Comparison of ENCODE assay signal across 1 cellular context in genomic region chr15:29827421-29827820, GRCh38.
TF ChIP-seq lines count a peak whose summit lies in the region.

No MANE protein-coding gene starts in this region.

TF ChIP-seq in IMR-90, 13 proteins besides CTCF, POLR2A, EP300 and RAD21:
- TF ChIP-seq RFX5 (IDR thresholded peaks at IDR 0.05; ENCODE audit: low read depth, low read length) (no peak), CEBPB (IDR thresholded peaks at IDR 0.05; ENCODE audit: low read depth, low read length) (peak; percentile 70)
- TF ChIP-seq, protein P1, sequence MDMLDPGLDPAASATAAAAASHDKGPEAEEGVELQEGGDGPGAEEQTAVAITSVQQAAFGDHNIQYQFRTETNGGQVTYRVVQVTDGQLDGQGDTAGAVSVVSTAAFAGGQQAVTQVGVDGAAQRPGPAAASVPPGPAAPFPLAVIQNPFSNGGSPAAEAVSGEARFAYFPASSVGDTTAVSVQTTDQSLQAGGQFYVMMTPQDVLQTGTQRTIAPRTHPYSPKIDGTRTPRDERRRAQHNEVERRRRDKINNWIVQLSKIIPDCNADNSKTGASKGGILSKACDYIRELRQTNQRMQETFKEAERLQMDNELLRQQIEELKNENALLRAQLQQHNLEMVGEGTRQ (IDR thresholded peaks at IDR 0.05; ENCODE audit: low read depth, low read length) = no peak
